Comparison of ENCODE assay signal across 8 cellular contexts in genomic region chr20:31569163-31570020, GRCh38. TPM values are rescaled to one million over a fixed set of nuclear protein-coding genes. Genes with fewer than 3 reads are reported as not detected.
A peak's percentile ranks its signal among the peaks of the same experiment; 100 is the strongest.
DNase-seq lines count a peak whose midpoint lies in the region; ATAC-seq and TF ChIP-seq lines count a peak whose summit lies in the region.

No MANE protein-coding gene starts in this region.

- peak overlapping the region; percentile 87 to 94 (median 89) for H3K27ac Mint-ChIP-seq in nephron

- peak; percentile 16 for ATAC-seq in Right ventricle myocardium superior (ENCODE audit: poor library complexity)
- ATAC-seq in HG02642 (IDR thresholded peaks at IDR 0.05; ENCODE audit: poor library complexity, unreplicated experiment): no peak

- H3K4me1 Mint-ChIP-seq in nephron: peaks cover 58% of the 10 kb centered on the region

- DNase-seq in Right ventricle myocardium superior (peak; percentile 62), cardiac septum (ENCODE audit: low spot score) (no peak), NCI-H460 (ENCODE audit: extremely low read depth, low read depth) (peak; percentile 44), epithelial cell of esophagus (ENCODE audit: low read depth) (peak; percentile 35), superior temporal gyrus (ENCODE audit: extremely low spot score) (peak; percentile 82)
- peak; percentile 88 for DNase-seq in activated CD8-positive, alpha-beta memory T cell treated with anti-CD3 and anti-CD28 coated beads, Interleukin-2, amount 50 U/mL, for 48 hours

- no peak overlapping the region for H3K4me3 ChIP-seq in epithelial cell of esophagus (ENCODE audit: low read length)

- no peaks in the 10 kb centered on the region for H3K9me3 Mint-ChIP-seq in nephron

- peaks cover 6% of the 10 kb centered on the region for H3K36me3 Mint-ChIP-seq in nephron (ENCODE audit: low read depth)

- intact Hi-C loops in Right ventricle myocardium superior (cut with DNase I): loop anchor here (2.0 to 5.0 kb wide), 2 partner anchors 43 to 153 kb away; partner anchors contain the start of gene BCL2L1
- intact Hi-C loops in cardiac septum (cut with DNase I): loop anchor here (5.0 kb wide), 1 partner anchor 153 kb away; the partner anchor contains the start of gene BCL2L1

- H3K4me3 Mint-ChIP-seq in nephron: peak overlapping the region in 2 of 3 experiments; percentile 16 to 38

- TF ChIP-seq CTCF in epithelial cell of esophagus (IDR thresholded peaks at IDR 0.05; ENCODE audit: insufficient read depth, low read depth, low read length, missing control alignments) (peak; percentile 84), nephron (IDR thresholded peaks at IDR 0.05; ENCODE audit: unreplicated experiment in 3 of 3) (peak; percentile 77 to 90 (median 83))

- H3K27me3 Mint-ChIP-seq in nephron (ENCODE audit: low read depth): no peaks in the 10 kb centered on the region

RNA-seq across cellular contexts. Expression of gene ID1, which starts 35.7 kb away (rescaled TPM):
- total RNA-seq in Right ventricle myocardium superior (89.5 TPM), cardiac septum (163 TPM)
- total RNA-seq in NCI-H460 (2014; rRNA removed; shearing (Covaris generic)): 125 and 149 TPM in 2 replicates
- polyA plus RNA-seq in NCI-H460 (2014; cell fraction: nucleus; rRNA removed): 611 and 614 TPM in 2 replicates

RNA-seq across cellular contexts. Expression of gene HM13, which starts 55.1 kb away (rescaled TPM):
- total RNA-seq in Right ventricle myocardium superior (40.9 TPM), cardiac septum (43.7 TPM)
- total RNA-seq in NCI-H460 (2014; rRNA removed; shearing (Covaris generic)): 85.3 and 97.3 TPM in 2 replicates
- polyA plus RNA-seq in NCI-H460 (2014; cell fraction: nucleus; rRNA removed): 111 and 116 TPM in 2 replicates
